ENCODE assay signal across 12 cellular contexts in the genomic region with DNA sequence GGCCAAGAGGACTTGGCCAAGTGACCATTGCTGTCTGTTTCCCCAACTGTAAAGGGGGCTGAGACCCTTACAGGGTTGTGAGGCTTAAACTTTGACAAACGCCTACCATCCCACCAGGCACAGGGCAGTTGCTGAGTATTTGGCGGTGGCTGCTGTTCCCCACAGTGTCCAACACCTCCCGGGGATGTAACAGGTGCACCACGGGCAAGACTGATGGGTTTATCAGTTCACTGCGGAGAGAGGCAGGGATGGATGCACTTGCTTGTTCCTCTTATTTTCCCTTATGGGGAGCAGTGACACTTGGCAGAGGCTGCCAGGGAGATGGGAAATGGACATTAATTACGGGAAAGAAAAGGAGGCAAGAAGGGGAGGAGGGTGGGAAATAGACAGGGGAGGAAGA. TPM values are rescaled to one million over a fixed set of nuclear protein-coding genes. Genes with fewer than 3 reads are reported as not detected.
DNase-seq lines count a peak whose midpoint lies in the region; TF ChIP-seq lines count a peak whose summit lies in the region.
"Not testable (repeated sequence)": the region's sequence is repeated elsewhere in the genome, so short reads cannot be mapped to it uniquely, and the experiment has no call there.
"Had no signal": no experiment of that assay in that cellular context is flagged by ENCODE, and none has a peak within 500 bp of the region (broad histone marks: within the 10 kb centered on the region; RNA-seq: fewer than 3 reads in every experiment).

No MANE protein-coding gene starts in this region.

- H3K36me3 ChIP-seq in H7 (replicated peaks; ENCODE audit: control insufficient read depth, insufficient read depth, low read length); adipocyte (ENCODE audit: control insufficient read depth, insufficient read depth, low read length, severe bottlenecking); mesodermal cell (ENCODE audit: control insufficient read depth, insufficient read depth, low read length); skeletal muscle satellite cell (ENCODE audit: insufficient read depth, low read length): not testable (repeated sequence)

- not testable (repeated sequence) for H3K9me3 Mint-ChIP-seq in activated CD4-positive, alpha-beta T cell treated with anti-CD3 and anti-CD28 coated beads, Interleukin-2, amount 10 ng/mL, durations not matched to agents 24 days and 14 days

- intact Hi-C loops in activated CD4-positive, alpha-beta T cell treated with anti-CD3 and anti-CD28 coated beads, Interleukin-2, amount 10 ng/mL, durations not matched to agents 24 days and 14 days (cut with micrococcal nuclease), result loop anchor here (1.0 to 10.0 kb wide), 5 partner anchors 20 to 841 kb away; partner anchors contain the start of genes DNAJB11, EIF4A2, RFC4 and RPL39L

- peak overlapping the region; percentile 98 for H3K4me2 ChIP-seq in skeletal muscle satellite cell (ENCODE audit: low read length)

- not testable (repeated sequence) for DNase-seq in AG04449 (ENCODE audit: low read depth, low spot score); H7; activated CD4-positive, alpha-beta T cell treated with anti-CD3 and anti-CD28 coated beads, Interleukin-2, amount 10 ng/mL, durations not matched to agents 24 days and 14 days; adipocyte (ENCODE audit: low read depth); epithelial cell of esophagus (ENCODE audit: low read depth)
- DNase-seq in NCI-H345 (lab: John Stamatoyannopoulos, UW), result peak; percentile 23

- peak overlapping the region; percentile 90 for H3K9ac ChIP-seq in adipocyte (ENCODE audit: low read length)
- not testable (repeated sequence) for H3K9ac ChIP-seq in skeletal muscle satellite cell (ENCODE audit: low read depth, low read length)

- peak overlapping the region; percentile 20 for H3K4me3 ChIP-seq in AG04449 (ENCODE audit: low read depth, low read length)
- peak overlapping the region; percentile 80; the same call in 1 of the 2 replicates for H3K4me3 ChIP-seq in H7 (ENCODE audit: insufficient read depth, low read depth, low read length)
- peak overlapping the region; percentile 85 for H3K4me3 ChIP-seq in adipocyte (ENCODE audit: low read length)
- H3K4me3 ChIP-seq in epithelial cell of esophagus (ENCODE audit: low read length), result peak overlapping the region; percentile 56
- H3K4me3 ChIP-seq in mesodermal cell (ENCODE audit: extremely low read depth, insufficient read depth, low read length, poor library complexity, severe bottlenecking), result peak overlapping the region; percentile 58
- H3K4me3 ChIP-seq in skeletal muscle satellite cell (ENCODE audit: low read length), result peak overlapping the region; percentile 85

- peak overlapping the region; percentile 98 for H3K4me3 Mint-ChIP-seq in activated CD4-positive, alpha-beta T cell treated with anti-CD3 and anti-CD28 coated beads, Interleukin-2, amount 10 ng/mL, durations not matched to agents 24 days and 14 days

- not testable (repeated sequence) for H3K27ac ChIP-seq in mesodermal cell (ENCODE audit: low read depth, low read length, severe bottlenecking)

- H3K9me3 ChIP-seq in adipocyte (ENCODE audit: control insufficient read depth, low read length); mesodermal cell (ENCODE audit: control insufficient read depth, low read length); skeletal muscle satellite cell (replicated peaks; ENCODE audit: low read length): not testable (repeated sequence)

- peak overlapping the region; percentile 90 for H3K27ac Mint-ChIP-seq in activated CD4-positive, alpha-beta T cell treated with anti-CD3 and anti-CD28 coated beads, Interleukin-2, amount 10 ng/mL, durations not matched to agents 24 days and 14 days

- POLR2A ChIA-PET in AG04449 (lab: Yijun Ruan, JAX), result interaction anchor here (2.4 kb wide), 1 partner anchor 42 kb away, joined by 14 read pairs; the partner anchor contains the start of gene EIF4A2

- WGBS in mesodermal cell (ENCODE audit: insufficient coverage in 2 of 2), 2 experiments, result 31 to 33% methylated on average over 5 to 6 of the region's 6 CpGs

- peaks cover 24% of the 10 kb centered on the region for H3K4me1 Mint-ChIP-seq in activated CD4-positive, alpha-beta T cell treated with anti-CD3 and anti-CD28 coated beads, Interleukin-2, amount 10 ng/mL, durations not matched to agents 24 days and 14 days

- H3K27me3 ChIP-seq in H7 (ENCODE audit: control insufficient read depth, insufficient read depth, low read length) (peaks cover 40% of the 10 kb centered on the region), adipocyte (replicated peaks; ENCODE audit: control insufficient read depth, insufficient read depth, low read length) (peaks cover 25% of the 10 kb centered on the region), skeletal muscle satellite cell (ENCODE audit: control insufficient read depth, insufficient read depth, low read length) (peaks cover 26% of the 10 kb centered on the region)

- TF ChIP-seq CTCF in AG04449 (IDR thresholded peaks at IDR 0.05; ENCODE audit: insufficient read depth, low read length, missing control alignments); epithelial cell of esophagus (IDR thresholded peaks at IDR 0.05; ENCODE audit: insufficient read depth, low read depth, low read length, missing control alignments): not testable (repeated sequence)

- H3K27me3 Mint-ChIP-seq in activated CD4-positive, alpha-beta T cell treated with anti-CD3 and anti-CD28 coated beads, Interleukin-2, amount 10 ng/mL, durations not matched to agents 24 days and 14 days, result peaks cover 33% of the 10 kb centered on the region

- CTCF ChIA-PET in AG04449 (lab: Yijun Ruan, JAX), result interaction anchor here (1.0 to 6.0 kb wide), 4 partner anchors 24 to 339 kb away, joined by 4 to 45 read pairs (median 5); no protein-coding TSS in a partner anchor

- H3K36me3 Mint-ChIP-seq in activated CD4-positive, alpha-beta T cell treated with anti-CD3 and anti-CD28 coated beads, Interleukin-2, amount 10 ng/mL, durations not matched to agents 24 days and 14 days (ENCODE audit: low read depth), result not testable (repeated sequence)

- H3K4me1 ChIP-seq in adipocyte (ENCODE audit: control insufficient read depth, insufficient read depth, low read length) (peaks cover 35% of the 10 kb centered on the region), mesodermal cell (ENCODE audit: control insufficient read depth, insufficient read depth, low read length, poor library complexity, severe bottlenecking) (peaks cover 11% of the 10 kb centered on the region), skeletal muscle satellite cell (ENCODE audit: control insufficient read depth, insufficient read depth, low read length) (peaks cover 25% of the 10 kb centered on the region)

RNA-seq across cellular contexts. Expression of gene ADIPOQ, which starts 16.7 kb away (rescaled TPM):
- not detected in 2 replicates for total RNA-seq in H7 (2014; rRNA removed; shearing (Covaris generic))
- not detected in 2 replicates for total RNA-seq in activated CD4-positive, alpha-beta T cell treated with anti-CD3 and anti-CD28 coated beads, Interleukin-2, amount 10 ng/mL, durations not matched to agents 24 days and 14 days
- not detected for polyA plus RNA-seq in mesodermal cell (2013, experiment 1 of 2)
- not detected for polyA plus RNA-seq in mesodermal cell (2013, experiment 2 of 2)
- total RNA-seq in skeletal muscle satellite cell (2012; rRNA removed), result not detected in 2 replicates
- total RNA-seq: glomerular endothelial cell; M059J; T-helper 2 cell treated with Interferon-gamma antibody and Interleukin-4, amounts not matched to agents 100 ng/mL and 5 ng/mL, for 36 hours; upper lobe of right lung had no signal

RNA-seq across cellular contexts. Expression of gene RFC4, which starts 19.6 kb away (rescaled TPM):
- 105 and 131 TPM in 2 replicates for total RNA-seq in H7 (2014; rRNA removed; shearing (Covaris generic))
- total RNA-seq in activated CD4-positive, alpha-beta T cell treated with anti-CD3 and anti-CD28 coated beads, Interleukin-2, amount 10 ng/mL, durations not matched to agents 24 days and 14 days, result 116 and 119 TPM in 2 replicates
- polyA plus RNA-seq in mesodermal cell (2013, experiment 1 of 2), result 70.1 TPM
- 66.0 TPM for polyA plus RNA-seq in mesodermal cell (2013, experiment 2 of 2)
- total RNA-seq in skeletal muscle satellite cell (2012; rRNA removed), result 25.6 and 29.1 TPM in 2 replicates

RNA-seq across cellular contexts. Expression of gene EIF4A2, which starts 42.5 kb away (rescaled TPM):
- 523 and 819 TPM in 2 replicates for total RNA-seq in H7 (2014; rRNA removed; shearing (Covaris generic))
- total RNA-seq in activated CD4-positive, alpha-beta T cell treated with anti-CD3 and anti-CD28 coated beads, Interleukin-2, amount 10 ng/mL, durations not matched to agents 24 days and 14 days, result 502 and 507 TPM in 2 replicates
- polyA plus RNA-seq in mesodermal cell (2013, experiment 1 of 2), result 506 TPM
- polyA plus RNA-seq in mesodermal cell (2013, experiment 2 of 2), result 551 TPM
- 291 and 372 TPM in 2 replicates for total RNA-seq in skeletal muscle satellite cell (2012; rRNA removed)

Comparison
In these comparisons a context has a peak if more than half of its experiments do, and no peak if none do; other contexts are left out.
1. H3K4me3 ChIP-seq: peak in every context shown above with its lines; median percentile 85 in adipocyte; 85 in skeletal muscle satellite cell; 80 in H7; 58 in mesodermal cell; 56 in epithelial cell of esophagus; 20 in AG04449.